18 cellular contexts compared by ENCODE assay signal in genomic region chr10:74910604-74911355, GRCh38.
"Had no signal": no experiment of that assay in that cellular context is flagged by ENCODE, and none has a peak within 500 bp of the region (broad histone marks: within the 10 kb centered on the region; RNA-seq: fewer than 3 reads in every experiment).

No MANE protein-coding gene starts in this region.

- H3K4me3 ChIP-seq: cardiac muscle cell, gastrocnemius medialis, heart left ventricle, lower lobe of right lung, tibial artery had no signal

- H3K9me3 Mint-ChIP-seq: activated B cell treated with CpG ODN at 0.5 μM for 24 hours; activated T-helper 1 cell treated with anti-CD3 and anti-CD28 coated beads, Interleukin-12 subunit alpha, Interleukin-12 subunit beta, Interleukin-2, Interleukin-4 antibody, amounts not matched to agents 30 ng/mL and 10 ng/mL and 1 ng/mL, durations not matched to agents 14 hours and 24 hours and 36 hours; stimulated activated memory B cell treated with anti-CD40 and anti-IgM and Interleukin-4, amounts not matched to agents 10 μg/mL and 1 μg/mL and 100 μg/mL, for 72 hours had no signal

- H3K27ac Mint-ChIP-seq: activated B cell treated with CpG ODN at 0.5 μM for 24 hours; activated CD4-positive, alpha-beta T cell treated with anti-CD3 and anti-CD28 coated beads, Interleukin-2, amount 10 ng/mL, durations not matched to agents 24 days and 14 days; activated CD8-positive, alpha-beta T cell treated with anti-CD3 and anti-CD28 coated beads, Interleukin-2, amount 10 ng/mL, durations not matched to agents 7 days and 5 days; activated T-helper 1 cell treated with anti-CD3 and anti-CD28 coated beads, Interleukin-12 subunit alpha, Interleukin-12 subunit beta, Interleukin-2, Interleukin-4 antibody, amounts not matched to agents 30 ng/mL and 10 ng/mL and 1 ng/mL, durations not matched to agents 14 hours and 24 hours and 36 hours; stimulated activated memory B cell treated with anti-CD40 and anti-IgM and Interleukin-4, amounts not matched to agents 10 μg/mL and 1 μg/mL and 100 μg/mL, for 72 hours had no signal

- H3K9ac ChIP-seq: parathyroid adenoma had no signal

- H2AFZ ChIP-seq: parathyroid adenoma had no signal

- H3K27me3 ChIP-seq: cardiac muscle cell, gastrocnemius medialis, heart left ventricle, neutrophil, tibial artery had no signal

- DNase-seq: activated B cell treated with CpG ODN at 0.5 μM for 24 hours; activated CD4-positive, alpha-beta T cell treated with anti-CD3 and anti-CD28 coated beads, Interleukin-2, amount 10 ng/mL, durations not matched to agents 24 days and 14 days; activated CD8-positive, alpha-beta memory T cell treated with anti-CD3 and anti-CD28 coated beads, Interleukin-2, amount 50 U/mL, for 4 hours; activated CD8-positive, alpha-beta T cell treated with anti-CD3 and anti-CD28 coated beads, Interleukin-2, amount 10 ng/mL, durations not matched to agents 7 days and 5 days; activated naive CD4-positive, alpha-beta T cell; gastrocnemius medialis; heart left ventricle; left cardiac atrium; lower lobe of right lung; naive thymus-derived CD4-positive, alpha-beta T cell; stimulated activated CD4-positive, alpha-beta T cell treated with anti-CD3 and anti-CD28 coated beads, Interleukin-2, amount 100 ng/mL, for 48 hours; T-helper 2 cell; tibial artery had no signal

- H3K36me3 ChIP-seq: cardiac muscle cell, gastrocnemius medialis, heart left ventricle, lower lobe of right lung, neutrophil, tibial artery had no signal

- H3K4me3 Mint-ChIP-seq: activated B cell treated with CpG ODN at 0.5 μM for 24 hours; activated CD4-positive, alpha-beta T cell treated with anti-CD3 and anti-CD28 coated beads, Interleukin-2, amount 10 ng/mL, durations not matched to agents 24 days and 14 days; activated CD8-positive, alpha-beta T cell treated with anti-CD3 and anti-CD28 coated beads, Interleukin-2, amount 10 ng/mL, durations not matched to agents 7 days and 5 days; activated T-helper 1 cell treated with anti-CD3 and anti-CD28 coated beads, Interleukin-12 subunit alpha, Interleukin-12 subunit beta, Interleukin-2, Interleukin-4 antibody, amounts not matched to agents 30 ng/mL and 10 ng/mL and 1 ng/mL, durations not matched to agents 14 hours and 24 hours and 36 hours; stimulated activated memory B cell treated with anti-CD40 and anti-IgM and Interleukin-4, amounts not matched to agents 10 μg/mL and 1 μg/mL and 100 μg/mL, for 72 hours had no signal

- H3K4me1 ChIP-seq: lower lobe of right lung had no signal

- ATAC-seq: activated CD8-positive, alpha-beta T cell treated with anti-CD3 and anti-CD28 coated beads, Interleukin-2, amount 10 ng/mL, durations not matched to agents 7 days and 5 days; gastrocnemius medialis; heart left ventricle; left cardiac atrium; lower lobe of right lung; naive thymus-derived CD4-positive, alpha-beta T cell; stimulated activated memory B cell treated with anti-CD40 and anti-IgM and Interleukin-4, amounts not matched to agents 10 μg/mL and 1 μg/mL and 100 μg/mL, for 72 hours had no signal

- H3K27me3 Mint-ChIP-seq: activated B cell treated with CpG ODN at 0.5 μM for 24 hours; activated CD4-positive, alpha-beta T cell treated with anti-CD3 and anti-CD28 coated beads, Interleukin-2, amount 10 ng/mL, durations not matched to agents 24 days and 14 days; naive thymus-derived CD4-positive, alpha-beta T cell; stimulated activated memory B cell treated with anti-CD40 and anti-IgM and Interleukin-4, amounts not matched to agents 10 μg/mL and 1 μg/mL and 100 μg/mL, for 72 hours had no signal

- H3K9me3 ChIP-seq: gastrocnemius medialis, heart left ventricle, lower lobe of right lung, neutrophil, tibial artery had no signal

- H3K27ac ChIP-seq: cardiac muscle cell, gastrocnemius medialis, lower lobe of right lung, neutrophil, parathyroid adenoma, tibial artery had no signal
